ENCODE assay signal across 8 cellular contexts in genomic region chr5:89885670-89886069, GRCh38.
"Had no signal": no experiment of that assay in that cellular context is flagged by ENCODE, and none has a peak within 500 bp of the region (broad histone marks: within the 10 kb centered on the region; RNA-seq: fewer than 3 reads in every experiment).

No MANE protein-coding gene starts in this region.

- H3K4me2 ChIP-seq: KMS-11 had no signal

- H3K4me3 ChIP-seq: K562 had no signal

- DNase-seq: IMR-90, KBM-7, KG1 had no signal

- ATAC-seq: HepG2, K562 had no signal

- FAIRE-seq: HepG2, HTR-8/SVneo, K562 had no signal

- H3K27ac ChIP-seq: HL-60, KMS-11 had no signal
